In the genomic region with DNA sequence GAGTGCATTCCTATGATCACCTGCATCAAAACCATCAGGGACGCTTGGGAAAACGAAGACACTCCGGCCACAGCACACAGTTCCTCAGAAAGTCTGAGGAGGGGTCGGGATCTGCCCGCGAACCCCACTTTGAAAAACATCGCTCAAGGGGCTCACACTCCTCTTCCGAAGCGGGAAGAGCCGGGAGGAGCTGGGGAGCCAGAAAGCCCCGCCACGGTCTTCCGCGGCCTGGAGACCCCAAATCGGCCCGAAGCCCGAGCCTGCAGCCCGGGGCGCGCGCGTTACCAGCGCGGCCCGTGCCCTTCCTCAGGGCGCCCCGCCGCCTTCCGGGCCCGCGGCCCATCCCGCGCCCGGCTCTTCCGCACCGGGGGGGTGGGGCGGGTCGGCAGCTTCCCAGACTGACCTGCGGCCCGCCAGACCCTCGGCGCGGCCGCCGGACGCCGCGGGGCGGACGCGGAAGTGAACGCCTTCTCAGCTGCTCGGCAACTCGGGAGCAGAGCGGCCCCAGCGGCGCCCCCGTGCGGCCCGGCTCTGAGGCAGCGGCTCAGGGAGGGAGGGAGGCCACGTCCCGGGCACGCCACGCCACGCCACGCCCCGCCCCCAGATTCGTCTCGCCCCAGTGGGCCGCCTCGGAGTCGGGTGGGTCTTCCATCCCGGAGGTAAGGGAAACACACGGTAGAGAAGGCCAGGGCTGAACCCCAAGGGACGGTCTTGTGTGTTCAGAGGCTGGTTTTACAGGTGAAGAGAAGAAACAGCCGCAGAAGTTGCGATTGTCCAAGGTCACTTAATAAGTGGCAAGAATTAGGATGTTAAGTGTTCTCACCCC, we compare ENCODE assay signal across 8 cellular contexts. TPM values are rescaled to one million over a fixed set of nuclear protein-coding genes. Genes with fewer than 3 reads are reported as not detected.
DNase-seq lines count a peak whose midpoint lies in the region; ATAC-seq and TF ChIP-seq lines count a peak whose summit lies in the region.

A gene (minus strand): TSS at position 461 of the 826 bp plus-strand sequence. CDS start 3,052 bp downstream, outside the sequence.

- H4K20me1 ChIP-seq in mammary epithelial cell (ENCODE audit: insufficient read depth, low read length) (no peaks in the 10 kb centered on the region), smooth muscle cell (ENCODE audit: low read depth) (no peaks in the 10 kb centered on the region)

- H3K36me3 ChIP-seq in mammary epithelial cell (ENCODE audit: insufficient read depth, low read length) (no peaks in the 10 kb centered on the region), smooth muscle cell (ENCODE audit: low read depth) (no peaks in the 10 kb centered on the region)

- peaks cover 8% of the 10 kb centered on the region for H3K27me3 ChIP-seq in AG04450 (ENCODE audit: control insufficient read depth, insufficient read depth, low read length)
- H3K27me3 ChIP-seq in mammary epithelial cell (ENCODE audit: insufficient read depth, low read length): no peaks in the 10 kb centered on the region
- H3K27me3 ChIP-seq in smooth muscle cell (ENCODE audit: low read depth): no peaks in the 10 kb centered on the region

- POLR2A ChIA-PET in AG04450 (lab: Yijun Ruan, JAX): interaction anchor here (0.9 to 1.3 kb wide), 2 partner anchors 16 to 24 kb away, joined by 3 read pairs; no protein-coding TSS in a partner anchor

- H3K4me1 ChIP-seq in mammary epithelial cell (ENCODE audit: insufficient read depth, low read length): peaks cover 5% of the 10 kb centered on the region
- peaks cover 9% of the 10 kb centered on the region for H3K4me1 ChIP-seq in smooth muscle cell (ENCODE audit: low read depth)

- H3F3A ChIP-seq in smooth muscle cell (ENCODE audit: low read depth): peaks cover 7% of the 10 kb centered on the region

- intact Hi-C loops in mammary epithelial cell (cut with micrococcal nuclease): loop anchor here (1.0 kb wide), 1 partner anchor 16 kb away; a partner anchor contains a TSS

- TF ChIP-seq CTCF in AG04450 (IDR thresholded peaks at IDR 0.05; ENCODE audit: low read depth, low read length): peak; percentile 70
- peak; percentile 76 for TF ChIP-seq CTCF in WI38 (IDR thresholded peaks at IDR 0.05; ENCODE audit: low read depth, low read length)
- peak; percentile 53 to 74 for TF ChIP-seq CTCF in mammary epithelial cell (conservative IDR thresholded peaks at IDR 0.05 in 1 of 2, IDR thresholded peaks at IDR 0.05 in 1 of 2; ENCODE audit: extremely low read depth in 1 of 2, insufficient read depth in 1 of 2, low read depth in 1 of 2, low read length in 2 of 2)
- peak; percentile 64 for TF ChIP-seq CTCF in smooth muscle cell (IDR thresholded peaks at IDR 0.05; ENCODE audit: borderline replicate concordance, insufficient read depth, poor library complexity, severe bottlenecking)

- BruUV-seq in mammary epithelial cell (replicated peaks; lab: Mats Ljungman, UMichigan): TSS peak; percentile 28

- CTCF ChIA-PET in AG04450 (lab: Charles Lee): interaction anchor here (0.6 to 2.0 kb wide), 19 partner anchors 8 to 535 kb away, joined by 3 to 13 read pairs (median 4); a partner anchor contains a TSS
- CTCF ChIA-PET in mammary epithelial cell (lab: Charles Lee; ENCODE audit: low non-redundant PET): interaction anchor here (0.6 kb wide), 1 partner anchor 534 kb away, joined by 4 read pairs; no protein-coding TSS in a partner anchor

- H3K27ac ChIP-seq in AG04450 (ENCODE audit: low read depth, low read length): peak within 1 kb of the TSS; percentile 42
- peak within 1 kb of the TSS; percentile 43 for H3K27ac ChIP-seq in mammary epithelial cell (ENCODE audit: insufficient read depth, low read depth, low read length)
- peak within 1 kb of the TSS; percentile 18 for H3K27ac ChIP-seq in smooth muscle cell (ENCODE audit: low read depth)

- H3K4me2 ChIP-seq in mammary epithelial cell (ENCODE audit: insufficient read depth, low read depth, low read length) (peak within 1 kb of the TSS; percentile 85), smooth muscle cell (peak within 1 kb of the TSS; percentile 91)

- H3K9me3 ChIP-seq in AG04450 (ENCODE audit: control insufficient read depth, insufficient read depth, low read length): no peaks in the 10 kb centered on the region
- H3K9me3 ChIP-seq in mammary epithelial cell (replicated peaks; ENCODE audit: insufficient read depth, low read length): no peaks in the 10 kb centered on the region
- H3K9me3 ChIP-seq in smooth muscle cell (replicated peaks; ENCODE audit: low read depth): no peaks in the 10 kb centered on the region

- dilution Hi-C loops in mammary epithelial cell (cut with HindIII; ENCODE audit: low sequenced_read_pairs): no loop called here

- H2AFZ ChIP-seq in mammary epithelial cell (ENCODE audit: low read depth, low read length) (peak within 1 kb of the TSS; percentile 94), smooth muscle cell (ENCODE audit: low read depth) (peak within 1 kb of the TSS; percentile 95)

- whole genome bisulfite sequencing in mammary epithelial cell (ENCODE audit: low coverage, missing lambda C conversion rate): 3% methylated on average over 18 of the region's 78 CpGs
- WGBS in smooth muscle cell (ENCODE audit: low lambda C conversion rate): 4% methylated on average over 48 of the region's 78 CpGs

- peak; percentile 99 for ATAC-seq in GM18868 (IDR thresholded peaks at IDR 0.05; ENCODE audit: unreplicated experiment)
- peak; percentile 99 for ATAC-seq in HG03103 (IDR thresholded peaks at IDR 0.05; ENCODE audit: low read depth, unreplicated experiment)

- H3K79me2 ChIP-seq in mammary epithelial cell (ENCODE audit: insufficient read depth, low read length) (peaks cover 12% of the 10 kb centered on the region), smooth muscle cell (ENCODE audit: low read depth) (peaks cover 7% of the 10 kb centered on the region)

- in situ Hi-C loops in mammary epithelial cell (cut with MboI; ENCODE audit: low sequenced_read_pairs in 2 of 2): no loop called here

- H3K4me3 ChIP-seq in AG04450 (ENCODE audit: low read depth, low read length) (peak within 1 kb of the TSS; percentile 76), WI38 (ENCODE audit: low read depth, low read length) (peak within 1 kb of the TSS; percentile 84), mammary epithelial cell (replicated peaks in 1 of 3; ENCODE audit: insufficient read depth in 1 of 3, low read depth in 2 of 3, low read length in 3 of 3) (peak within 1 kb of the TSS; percentile 64 to 71 (median 69)), smooth muscle cell (peak within 1 kb of the TSS; percentile 90)

- peak within 1 kb of the TSS; percentile 73 for H3K9ac ChIP-seq in mammary epithelial cell (ENCODE audit: insufficient read depth, low read length)
- H3K9ac ChIP-seq in smooth muscle cell (ENCODE audit: low read depth): peak within 1 kb of the TSS; percentile 77

- DNase-seq in AG04450 (ENCODE audit: low read depth, low spot score): peak; percentile 33
- peak; percentile 97 for DNase-seq in NCI-H2227 (lab: John Stamatoyannopoulos, UW; ENCODE audit: unreplicated experiment)
- DNase-seq in mammary epithelial cell: peak; percentile 74
- DNase-seq in iPS-NIHi11 (ENCODE audit: low spot score): peak; percentile 98
- peak; percentile 63 for DNase-seq in smooth muscle cell (lab: John Stamatoyannopoulos, UW; ENCODE audit: unreplicated experiment)

RNA-seq across cellular contexts. Expression of the gene that starts here (rescaled TPM):
- polyA plus RNA-seq in AG04450 (2011; rRNA removed) (9.9 and 13.8 TPM in 2 replicates), mammary epithelial cell (8.0 TPM), smooth muscle cell (10.1 and 10.3 TPM in 2 replicates)
- 5.4 and 6.0 TPM in 2 replicates for polyA minus RNA-seq in AG04450 (2011; rRNA and poly(A)+ RNA removed)
- total RNA-seq in mammary epithelial cell (10 to 100 TPM; 16.4 to 19.5 TPM), smooth muscle cell (10.9 and 22.5 TPM in 2 replicates)
- polyA minus RNA-seq in mammary epithelial cell: 6.3 TPM

Comparison
In these comparisons a context has a peak if more than half of its experiments do, and no peak if none do; other contexts are left out.
1. Peak in every context shown above with its lines: DNase-seq, ATAC-seq, H3K4me3 ChIP-seq and H3K27ac ChIP-seq.
2. DNase-seq: peak in every context shown above with its lines; median percentile 98 in iPS-NIHi11; 97 in NCI-H2227; 74 in mammary epithelial cell; 63 in smooth muscle cell; 33 in AG04450.